Comparison of ENCODE assay signal across 9 cellular contexts in the genomic region with DNA sequence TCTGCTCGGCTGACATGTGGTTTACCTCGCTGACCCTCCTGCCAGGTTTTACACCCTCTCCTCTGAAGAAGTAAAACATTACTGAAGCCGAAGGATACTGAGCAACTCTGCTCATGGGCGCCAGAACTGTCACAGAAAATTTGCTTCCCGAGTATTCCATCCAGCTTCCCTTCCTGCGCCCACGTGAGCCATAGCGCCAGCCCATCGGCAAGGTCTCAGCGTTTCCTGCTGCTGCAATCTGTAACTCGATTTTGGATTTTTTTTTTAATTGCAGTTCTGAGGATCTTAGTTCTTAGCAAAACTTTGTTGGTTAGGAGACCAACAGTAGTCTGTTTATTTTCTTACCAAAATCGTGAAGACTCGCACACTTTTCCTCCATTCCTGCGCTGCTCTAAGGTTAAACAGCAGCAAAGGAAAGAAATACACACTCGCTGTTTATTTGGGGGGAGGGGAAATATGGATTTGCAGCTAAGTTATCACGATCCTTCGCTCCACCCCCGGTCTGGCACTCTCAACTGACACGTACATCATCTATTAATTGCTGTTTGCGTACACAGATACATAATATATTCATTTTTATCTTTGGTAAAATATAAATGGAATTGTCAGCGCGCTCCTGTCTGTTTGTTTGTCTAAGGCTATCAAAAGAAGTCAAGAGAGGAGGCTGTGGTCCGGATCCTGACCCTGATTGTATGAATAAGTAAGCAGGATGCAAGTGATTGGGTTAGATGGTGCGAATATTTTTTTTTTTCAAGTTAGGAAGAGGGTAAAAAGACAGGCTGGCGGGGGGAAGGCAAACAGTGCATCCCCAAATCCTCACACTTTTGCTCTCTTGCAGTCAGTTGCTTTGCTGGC. TPM values are rescaled to one million over a fixed set of nuclear protein-coding genes. Genes with fewer than 3 reads are reported as not detected.
DNase-seq lines count a peak whose midpoint lies in the region; ATAC-seq and TF ChIP-seq lines count a peak whose summit lies in the region.
"Had no signal": no experiment of that assay in that cellular context is flagged by ENCODE, and none has a peak within 500 bp of the region (broad histone marks: within the 10 kb centered on the region; RNA-seq: fewer than 3 reads in every experiment).

A gene (plus strand): TSS at position 795 of the 855 bp plus-strand sequence. CDS start 668 bp downstream, outside the sequence.

- no peak for TF ChIP-seq POLR2A in spleen (IDR thresholded peaks at IDR 0.05)

- no peaks in the 10 kb centered on the region for H3K9me3 Mint-ChIP-seq in activated CD4-positive, alpha-beta T cell treated with anti-CD3 and anti-CD28 coated beads for 36 hours (ENCODE audit: low read depth)
- H3K9me3 Mint-ChIP-seq in activated naive CD8-positive, alpha-beta T cell treated with anti-CD3 and anti-CD28 coated beads, Interleukin-2, amount 10 ng/mL, durations not matched to agents 7 days and 5 days: no peaks in the 10 kb centered on the region

- H3K9me3 ChIP-seq in spleen: no peaks in the 10 kb centered on the region

- POLR2A ChIA-PET in activated CD4-positive, alpha-beta T cell treated with anti-CD3 and anti-CD28 coated beads for 36 hours (lab: Charles Lee): interaction anchor here (0.6 kb wide), 1 partner anchor 201 kb away, joined by 5 read pairs; no protein-coding TSS in a partner anchor
- POLR2A ChIA-PET in activated naive CD8-positive, alpha-beta T cell treated with anti-CD3 and anti-CD28 coated beads, Interleukin-2, amount 10 ng/mL, durations not matched to agents 7 days and 5 days (lab: Charles Lee): no interaction called here

- peaks cover 4 to 28% (median 15%) of the 10 kb centered on the region in 6 donors for H3K4me1 ChIP-seq in spleen

- H3K27me3 Mint-ChIP-seq in activated CD4-positive, alpha-beta T cell treated with anti-CD3 and anti-CD28 coated beads for 36 hours: peaks cover 42% of the 10 kb centered on the region
- peaks cover 56% of the 10 kb centered on the region for H3K27me3 Mint-ChIP-seq in activated naive CD8-positive, alpha-beta T cell treated with anti-CD3 and anti-CD28 coated beads, Interleukin-2, amount 10 ng/mL, durations not matched to agents 7 days and 5 days

- peak within 1 kb of the TSS; percentile 9 for H3K4me3 Mint-ChIP-seq in activated CD4-positive, alpha-beta T cell treated with anti-CD3 and anti-CD28 coated beads for 36 hours
- peak within 1 kb of the TSS; percentile 48 for H3K4me3 Mint-ChIP-seq in activated naive CD8-positive, alpha-beta T cell treated with anti-CD3 and anti-CD28 coated beads, Interleukin-2, amount 10 ng/mL, durations not matched to agents 7 days and 5 days

- peak within 1 kb of the TSS in 2 of 8 donors; percentile 7 to 10 for H3K27ac ChIP-seq in spleen
- H3K27ac ChIP-seq: VCaP had no signal

- ATAC-seq in activated CD4-positive, alpha-beta T cell treated with anti-CD3 and anti-CD28 coated beads for 36 hours: no peak
- no peak for ATAC-seq in activated naive CD8-positive, alpha-beta T cell treated with anti-CD3 and anti-CD28 coated beads, Interleukin-2, amount 10 ng/mL, durations not matched to agents 7 days and 5 days (ENCODE audit: low read depth)
- no peak for ATAC-seq in esophagus mucosa

- peak within 1 kb of the TSS; percentile 19 to 65 (median 40) for H3K4me3 ChIP-seq in spleen

- no peak within 1 kb of the TSS for H3K27ac Mint-ChIP-seq in activated CD4-positive, alpha-beta T cell treated with anti-CD3 and anti-CD28 coated beads for 36 hours
- H3K27ac Mint-ChIP-seq in activated naive CD8-positive, alpha-beta T cell treated with anti-CD3 and anti-CD28 coated beads, Interleukin-2, amount 10 ng/mL, durations not matched to agents 7 days and 5 days: no peak within 1 kb of the TSS

- intact Hi-C loops in activated CD4-positive, alpha-beta T cell treated with anti-CD3 and anti-CD28 coated beads for 36 hours (cut with DNase I, micrococcal nuclease): loop anchor here in 1 of 2 experiments (10.0 kb wide), 1 partner anchor 338 kb away; no protein-coding TSS in a partner anchor
- intact Hi-C loops in spleen (cut with DNase I; ENCODE audit: low total_unique reads): no loop called here

- CTCF ChIA-PET in activated CD4-positive, alpha-beta T cell treated with anti-CD3 and anti-CD28 coated beads for 36 hours (lab: Charles Lee): no interaction called here

- 3 to 6% (median 5%) methylated on average over 25 of the region's 25 CpGs for WGBS in spleen, 5 donors

- peaks cover 13% of the 10 kb centered on the region for H3K4me1 Mint-ChIP-seq in activated CD4-positive, alpha-beta T cell treated with anti-CD3 and anti-CD28 coated beads for 36 hours
- peaks cover 3% of the 10 kb centered on the region for H3K4me1 Mint-ChIP-seq in activated naive CD8-positive, alpha-beta T cell treated with anti-CD3 and anti-CD28 coated beads, Interleukin-2, amount 10 ng/mL, durations not matched to agents 7 days and 5 days

- no peak for DNase-seq in activated CD4-positive, alpha-beta T cell treated with anti-CD3 and anti-CD28 coated beads for 36 hours
- DNase-seq in activated CD4-positive, alpha-beta T cell treated with anti-CD3 and anti-CD28 coated beads for 48 hours: no peak
- peak; percentile 23 for DNase-seq in activated naive CD8-positive, alpha-beta T cell treated with anti-CD3 and anti-CD28 coated beads, Interleukin-2, amount 10 ng/mL, durations not matched to agents 7 days and 5 days
- DNase-seq in iPS-NIHi7 (ENCODE audit: extremely low spot score): peak; percentile 34
- no peak for DNase-seq in spleen
- DNase-seq in amniotic stem cell (lab: John Stamatoyannopoulos, UW): no peak
- DNase-seq in activated CD8-positive, alpha-beta memory T cell treated with anti-CD3 and anti-CD28 coated beads, Interleukin-2, amount 50 U/mL, for 4 hours: no peak

- H3K36me3 Mint-ChIP-seq in activated CD4-positive, alpha-beta T cell treated with anti-CD3 and anti-CD28 coated beads for 36 hours (ENCODE audit: low read depth): no peaks in the 10 kb centered on the region
- H3K36me3 Mint-ChIP-seq in activated naive CD8-positive, alpha-beta T cell treated with anti-CD3 and anti-CD28 coated beads, Interleukin-2, amount 10 ng/mL, durations not matched to agents 7 days and 5 days: no peaks in the 10 kb centered on the region

- no peaks in the 10 kb centered on the region for H3K36me3 ChIP-seq in spleen

- peaks cover 0 to 73% (median 43%) of the 10 kb centered on the region in 7 donors for H3K27me3 ChIP-seq in spleen (replicated peaks in 1 of 7)

- TF ChIP-seq CTCF in spleen (IDR thresholded peaks at IDR 0.05 in 8 of 11, conservative IDR thresholded peaks at IDR 0.05 in 3 of 11): no peak

RNA-seq across cellular contexts. Expression of the gene that starts here (rescaled TPM):
- not detected for total RNA-seq in activated CD4-positive, alpha-beta T cell treated with anti-CD3 and anti-CD28 coated beads for 36 hours
- total RNA-seq in activated naive CD8-positive, alpha-beta T cell treated with anti-CD3 and anti-CD28 coated beads, Interleukin-2, amount 10 ng/mL, durations not matched to agents 7 days and 5 days: not detected
- total RNA-seq in spleen (1 to 10 TPM in 1 of 7 donors, under 1 TPM in 6; 0.09 to 1.1 (median 0.76) TPM), esophagus mucosa (1.5 TPM)
- polyA plus RNA-seq in spleen: under 1 TPM; 0.07 to 0.13 (median 0.09) TPM

Comparison
In these comparisons a context has a peak if more than half of its experiments do, and no peak if none do; other contexts are left out.
1. Peak in DNase-seq in activated naive CD8-positive, alpha-beta T cell treated with anti-CD3 and anti-CD28 coated beads, Interleukin-2, amount 10 ng/mL, durations not matched to agents 7 days and 5 days; RNA of the gene not detected or under 1 TPM.